9 cellular contexts compared by ENCODE assay signal in genomic region chr12:26935636-26936378, GRCh38. TPM values are rescaled to one million over a fixed set of nuclear protein-coding genes. Genes with fewer than 3 reads are reported as not detected.
DNase-seq lines count a peak whose midpoint lies in the region; TF ChIP-seq lines count a peak whose summit lies in the region.
"Had no signal": no experiment of that assay in that cellular context is flagged by ENCODE, and none has a peak within 500 bp of the region (broad histone marks: within the 10 kb centered on the region; RNA-seq: fewer than 3 reads in every experiment).

No MANE protein-coding gene starts in this region.

- H3K36me3 ChIP-seq in mammary epithelial cell (ENCODE audit: insufficient read depth, low read length) (peaks cover 6% of the 10 kb centered on the region), neural progenitor cell (no peaks in the 10 kb centered on the region)

- dilution Hi-C loops in mammary epithelial cell (cut with HindIII; ENCODE audit: low sequenced_read_pairs): no loop called here

- H3K27me3 ChIP-seq in mammary epithelial cell (ENCODE audit: insufficient read depth, low read length): no peaks in the 10 kb centered on the region
- H3K27me3 ChIP-seq in neural progenitor cell: no peaks in the 10 kb centered on the region

- no peaks in the 10 kb centered on the region for H3K36me3 Mint-ChIP-seq in neural progenitor cell

- H2AFZ ChIP-seq in mammary epithelial cell (ENCODE audit: low read depth, low read length) (no peak overlapping the region), neural progenitor cell (replicated peaks) (no peak overlapping the region)

- no TSS peak for BruUV-seq in mammary epithelial cell (replicated peaks; lab: Mats Ljungman, UMichigan)

- H3K4me3 ChIP-seq in GM08714 (ENCODE audit: low read length) (peak overlapping the region; percentile 68), mammary epithelial cell (replicated peaks in 1 of 3; ENCODE audit: insufficient read depth in 1 of 3, low read depth in 2 of 3, low read length in 3 of 3) (peak overlapping the region in 2 of 3 experiments; percentile 89 to 98), neural progenitor cell (peak overlapping the region; percentile 83)

- intact Hi-C loops in mammary epithelial cell (cut with micrococcal nuclease): loop anchor here (10.0 kb wide), 1 partner anchor 209 kb away; no protein-coding TSS in a partner anchor

- H4K20me1 ChIP-seq in mammary epithelial cell (ENCODE audit: insufficient read depth, low read length) (no peaks in the 10 kb centered on the region), neural progenitor cell (ENCODE audit: low read depth) (peaks cover 38% of the 10 kb centered on the region)

- peaks cover 26% of the 10 kb centered on the region for H3K4me1 Mint-ChIP-seq in neural progenitor cell

- TF ChIP-seq CTCF in mammary epithelial cell (conservative IDR thresholded peaks at IDR 0.05 in 1 of 2, IDR thresholded peaks at IDR 0.05 in 1 of 2; ENCODE audit: extremely low read depth in 1 of 2, insufficient read depth in 1 of 2, low read depth in 1 of 2, low read length in 2 of 2): no peak
- no peak for TF ChIP-seq CTCF in neural progenitor cell (IDR thresholded peaks at IDR 0.05)

- H3K4me2 ChIP-seq in mammary epithelial cell (ENCODE audit: insufficient read depth, low read depth, low read length) (peak overlapping the region; percentile 88), neural progenitor cell (peak overlapping the region; percentile 88)

- H3K9ac ChIP-seq in mammary epithelial cell (ENCODE audit: insufficient read depth, low read length) (peak overlapping the region; percentile 36), neural progenitor cell (no peak overlapping the region)

- WGBS in mammary epithelial cell (ENCODE audit: low coverage, missing lambda C conversion rate): 83% methylated on average over 7 of the region's 7 CpGs

- DNase-seq in NAMALWA (ENCODE audit: low spot score) (peak; percentile 21), mammary epithelial cell (no peak), neural progenitor cell (ENCODE audit: low spot score) (no peak), DMS53 treated with DMSO at 0.1 percent for 48 hours (lab: John Stamatoyannopoulos, UW; ENCODE audit: unreplicated experiment) (no peak), NCI-H82 treated with DMSO at 0.1 percent for 48 hours (lab: John Stamatoyannopoulos, UW; ENCODE audit: unreplicated experiment) (no peak), KBM-7 (no peak)
- no peak for DNase-seq in central memory CD4-positive, alpha-beta T cell
- DNase-seq: caudate nucleus had no signal

- H3K4me1 ChIP-seq in mammary epithelial cell (ENCODE audit: insufficient read depth, low read length) (peaks cover 12% of the 10 kb centered on the region), neural progenitor cell (peaks cover 27% of the 10 kb centered on the region)

- H3K79me2 ChIP-seq in mammary epithelial cell (ENCODE audit: insufficient read depth, low read length) (peaks cover 85% of the 10 kb centered on the region), neural progenitor cell (ENCODE audit: low read depth) (peaks cover 68% of the 10 kb centered on the region)

- CTCF ChIA-PET in mammary epithelial cell (lab: Charles Lee; ENCODE audit: low non-redundant PET): no interaction called here

- H3K27me3 Mint-ChIP-seq in neural progenitor cell (ENCODE audit: insufficient read depth, low read depth): peaks cover 3% of the 10 kb centered on the region

- H3K9me3 ChIP-seq in mammary epithelial cell (replicated peaks; ENCODE audit: insufficient read depth, low read length) (no peaks in the 10 kb centered on the region), neural progenitor cell (ENCODE audit: low read depth) (no peaks in the 10 kb centered on the region)

- in situ Hi-C loops in mammary epithelial cell (cut with MboI; ENCODE audit: low sequenced_read_pairs in 2 of 2): no loop called here
- in situ Hi-C loops in KBM-7 (cut with MboI; ENCODE audit: low pct_unique_long_range_greater_than_20kb, low sequenced_read_pairs): no loop called here

- H3F3A ChIP-seq in neural progenitor cell (ENCODE audit: low read depth): peaks cover 17% of the 10 kb centered on the region

- no peaks in the 10 kb centered on the region for H3K9me3 Mint-ChIP-seq in neural progenitor cell

- no peak overlapping the region for H3K27ac Mint-ChIP-seq in neural progenitor cell

- H3K4me3 Mint-ChIP-seq in neural progenitor cell: peak overlapping the region; percentile 99

- H3K27ac ChIP-seq in mammary epithelial cell (ENCODE audit: insufficient read depth, low read depth, low read length) (no peak overlapping the region), neural progenitor cell (no peak overlapping the region)

RNA-seq across cellular contexts. Expression of gene INTS13, which starts 2.0 kb away (rescaled TPM):
- total RNA-seq in mammary epithelial cell (10 to 100 TPM; 25.0 to 37.1 TPM), neural progenitor cell (ENCODE audit: low replicate concordance) (46.6 and 70.8 TPM in 2 replicates)
- polyA plus RNA-seq in mammary epithelial cell: 19.2 TPM
- 74.1 TPM for polyA minus RNA-seq in mammary epithelial cell

RNA-seq across cellular contexts. Expression of gene FGFR1OP2, which starts 2.5 kb away (rescaled TPM):
- total RNA-seq in mammary epithelial cell (10 to 100 TPM; 25.7 to 33.3 TPM), neural progenitor cell (ENCODE audit: low replicate concordance) (65.1 and 103 TPM in 2 replicates)
- 15.7 TPM for polyA plus RNA-seq in mammary epithelial cell
- polyA minus RNA-seq in mammary epithelial cell: 28.0 TPM
